ENCODE assay signal across 19 cellular contexts in genomic region chr2:144780983-144781382, GRCh38.
DNase-seq lines count a peak whose midpoint lies in the region; ATAC-seq, FAIRE-seq and TF ChIP-seq lines count a peak whose summit lies in the region.
"Had no signal": no experiment of that assay in that cellular context is flagged by ENCODE, and none has a peak within 500 bp of the region (broad histone marks: within the 10 kb centered on the region; RNA-seq: fewer than 3 reads in every experiment).

No MANE protein-coding gene starts in this region.

- peaks cover 4% of the 10 kb centered on the region for H3K9me3 Mint-ChIP-seq in astrocyte (ENCODE audit: unreplicated experiment)
- no peaks in the 10 kb centered on the region for H3K9me3 Mint-ChIP-seq in activated CD4-positive, alpha-beta T cell treated with anti-CD3 and anti-CD28 coated beads, Interleukin-2, amount 10 ng/mL, durations not matched to agents 7 days and 5 days
- H3K9me3 Mint-ChIP-seq: central memory CD8-positive, alpha-beta T cell; natural killer cell treated with Interleukin-12 subunit alpha and Interleukin-12 subunit beta and Interleukin-15 and Interleukin-18, amount 100 ng/mL, for 72 hours had no signal

- no peak for ATAC-seq in HG02852 (IDR thresholded peaks at IDR 0.05; ENCODE audit: unreplicated experiment)
- ATAC-seq: GM23338; natural killer cell treated with Interleukin-12 subunit alpha and Interleukin-12 subunit beta and Interleukin-15 and Interleukin-18, amount 100 ng/mL, for 72 hours had no signal

- no peak overlapping the region for H3K4me3 Mint-ChIP-seq in astrocyte (ENCODE audit: unreplicated experiment)
- H3K4me3 Mint-ChIP-seq in activated CD4-positive, alpha-beta T cell treated with anti-CD3 and anti-CD28 coated beads, Interleukin-2, amount 10 ng/mL, durations not matched to agents 7 days and 5 days = no peak overlapping the region
- H3K4me3 Mint-ChIP-seq: central memory CD8-positive, alpha-beta T cell; GM23338; natural killer cell treated with Interleukin-12 subunit alpha and Interleukin-12 subunit beta and Interleukin-15 and Interleukin-18, amount 100 ng/mL, for 72 hours had no signal

- H3K27ac Mint-ChIP-seq in astrocyte (ENCODE audit: unreplicated experiment) = no peak overlapping the region
- no peak overlapping the region for H3K27ac Mint-ChIP-seq in activated CD4-positive, alpha-beta T cell treated with anti-CD3 and anti-CD28 coated beads, Interleukin-2, amount 10 ng/mL, durations not matched to agents 7 days and 5 days
- H3K27ac Mint-ChIP-seq: GM23338; natural killer cell treated with Interleukin-12 subunit alpha and Interleukin-12 subunit beta and Interleukin-15 and Interleukin-18, amount 100 ng/mL, for 72 hours had no signal

- H3K9me3 ChIP-seq in astrocyte (ENCODE audit: insufficient read depth, low read depth, low read length) = no peaks in the 10 kb centered on the region

- H3K27me3 ChIP-seq in astrocyte (ENCODE audit: insufficient read depth, low read length) = no peaks in the 10 kb centered on the region
- H3K27me3 ChIP-seq: BLaER1 had no signal

- no peak overlapping the region for H3K9ac ChIP-seq in astrocyte (ENCODE audit: low read length)
- H3K9ac ChIP-seq: BLaER1 had no signal

- no peaks in the 10 kb centered on the region for H3K4me1 ChIP-seq in astrocyte (ENCODE audit: insufficient read depth, low read length)

- H3K27ac ChIP-seq in astrocyte (ENCODE audit: low read depth, low read length) = no peak overlapping the region
- H3K27ac ChIP-seq: BLaER1 had no signal

- no peaks in the 10 kb centered on the region for H3K79me2 ChIP-seq in astrocyte (ENCODE audit: insufficient read depth, low read length)

- H3K36me3 ChIP-seq in astrocyte (ENCODE audit: insufficient read depth, low read length) = no peaks in the 10 kb centered on the region

- no peaks in the 10 kb centered on the region for H3K4me1 Mint-ChIP-seq in astrocyte (ENCODE audit: low read depth, unreplicated experiment)
- no peaks in the 10 kb centered on the region for H3K4me1 Mint-ChIP-seq in activated CD4-positive, alpha-beta T cell treated with anti-CD3 and anti-CD28 coated beads, Interleukin-2, amount 10 ng/mL, durations not matched to agents 7 days and 5 days
- H3K4me1 Mint-ChIP-seq: central memory CD8-positive, alpha-beta T cell; GM23338 had no signal

- no peak for TF ChIP-seq CTCF in astrocyte (IDR thresholded peaks at IDR 0.05; ENCODE audit: insufficient read depth, low read depth, low read length)

- no peak overlapping the region for H2AFZ ChIP-seq in astrocyte (ENCODE audit: low read depth, low read length)
- H2AFZ ChIP-seq: GM23338 had no signal

- no peak for FAIRE-seq in astrocyte (lab: Jason Lieb, UNC)
- FAIRE-seq: islet of Langerhans had no signal

- no peak overlapping the region for H3K4me2 ChIP-seq in astrocyte (ENCODE audit: low read length)
- H3K4me2 ChIP-seq: BLaER1, GM23338 had no signal

- H4K20me1 ChIP-seq in astrocyte (ENCODE audit: insufficient read depth, low read length) = no peaks in the 10 kb centered on the region
- H4K20me1 ChIP-seq: BLaER1 had no signal

- H3K36me3 Mint-ChIP-seq in astrocyte (ENCODE audit: low read depth, unreplicated experiment) = no peaks in the 10 kb centered on the region
- H3K36me3 Mint-ChIP-seq in activated CD4-positive, alpha-beta T cell treated with anti-CD3 and anti-CD28 coated beads, Interleukin-2, amount 10 ng/mL, durations not matched to agents 7 days and 5 days (ENCODE audit: low read depth) = no peaks in the 10 kb centered on the region
- H3K36me3 Mint-ChIP-seq: natural killer cell treated with Interleukin-12 subunit alpha and Interleukin-12 subunit beta and Interleukin-15 and Interleukin-18, amount 100 ng/mL, for 72 hours had no signal

- DNase-seq in EL (peak; percentile 18), LHCN-M2 (ENCODE audit: low read depth) (peak; percentile 17), astrocyte (ENCODE audit: low read depth) (peak; percentile 1), myocyte (ENCODE audit: low read depth) (peak; percentile 26), UCSD-AML1 (lab: John Stamatoyannopoulos, UW; ENCODE audit: unreplicated experiment) (no peak)
- DNase-seq in activated CD4-positive, alpha-beta T cell treated with anti-CD3 and anti-CD28 coated beads, Interleukin-2, amount 10 ng/mL, durations not matched to agents 7 days and 5 days = no peak
- DNase-seq: activated CD4-positive, alpha-beta T cell treated with anti-CD3 and anti-CD28 coated beads for 48 hours; activated gamma-delta T cell; amniotic stem cell; mammary epithelial cell; NCI-H187 treated with DMSO at 0.1 percent for 48 hours; NCI-H774; stimulated activated CD4-positive, alpha-beta T cell treated with anti-CD3 and anti-CD28 coated beads, Interleukin-4, amount 100 ng/mL, for 4 hours had no signal

- no peaks in the 10 kb centered on the region for H3K27me3 Mint-ChIP-seq in astrocyte (ENCODE audit: low read depth, unreplicated experiment)
- H3K27me3 Mint-ChIP-seq in activated CD4-positive, alpha-beta T cell treated with anti-CD3 and anti-CD28 coated beads, Interleukin-2, amount 10 ng/mL, durations not matched to agents 7 days and 5 days = no peaks in the 10 kb centered on the region
- H3K27me3 Mint-ChIP-seq: central memory CD8-positive, alpha-beta T cell; natural killer cell treated with Interleukin-12 subunit alpha and Interleukin-12 subunit beta and Interleukin-15 and Interleukin-18, amount 100 ng/mL, for 72 hours had no signal

- POLR2A ChIA-PET in activated CD4-positive, alpha-beta T cell treated with anti-CD3 and anti-CD28 coated beads, Interleukin-2, amount 10 ng/mL, durations not matched to agents 7 days and 5 days (lab: Charles Lee) = no interaction called here

- H3K4me3 ChIP-seq in astrocyte (ENCODE audit: insufficient read depth, low read depth, low read length) = no peak overlapping the region
- H3K4me3 ChIP-seq: BLaER1, GM23338 had no signal

- CTCF ChIA-PET in activated CD4-positive, alpha-beta T cell treated with anti-CD3 and anti-CD28 coated beads, Interleukin-2, amount 10 ng/mL, durations not matched to agents 7 days and 5 days (lab: Charles Lee) = interaction anchor here (0.6 kb wide), 1 partner anchor 42 kb away, joined by 4 read pairs; no protein-coding TSS in a partner anchor

Comparison
In these comparisons a context has a peak if more than half of its experiments do, and no peak if none do; other contexts are left out.
1. DNase-seq: peak in EL (single experiment), LHCN-M2 (single experiment), astrocyte (single experiment) and myocyte (single experiment); none in UCSD-AML1 (single experiment) and activated CD4-positive, alpha-beta T cell treated with anti-CD3 and anti-CD28 coated beads, Interleukin-2, amount 10 ng/mL, durations not matched to agents 7 days and 5 days (single experiment).